In the genomic region with DNA sequence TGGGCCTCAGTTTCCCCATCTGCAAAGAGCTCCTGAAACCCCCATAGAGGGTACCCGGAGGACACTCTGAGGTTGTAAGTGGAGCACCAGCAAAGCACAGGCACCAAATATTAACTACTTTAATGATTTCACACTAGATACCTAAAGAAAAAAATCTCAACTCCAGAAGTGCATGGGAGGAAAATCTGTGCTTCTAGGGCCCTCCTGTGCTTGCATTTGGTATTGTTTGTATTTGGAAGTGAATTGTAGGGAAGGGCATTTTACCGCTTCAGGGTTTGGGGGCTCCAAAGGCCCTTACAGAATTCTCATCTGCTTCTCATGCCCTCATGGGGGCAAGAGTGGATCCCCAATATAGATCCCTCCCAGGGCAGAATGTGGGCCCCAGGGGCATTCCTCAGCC, we compare ENCODE assay signal across 23 cellular contexts. TPM values are rescaled to one million over a fixed set of nuclear protein-coding genes. Genes with fewer than 3 reads are reported as not detected.
DNase-seq lines count a peak whose midpoint lies in the region; ATAC-seq, FAIRE-seq and TF ChIP-seq lines count a peak whose summit lies in the region.
"Had no signal": no experiment of that assay in that cellular context is flagged by ENCODE, and none has a peak within 500 bp of the region (broad histone marks: within the 10 kb centered on the region; RNA-seq: fewer than 3 reads in every experiment).

No MANE protein-coding gene starts in this region.

- H3K4me3 ChIP-seq in bronchial epithelial cell (ENCODE audit: low read depth, low read length), result no peak overlapping the region
- H3K4me3 ChIP-seq: Peyer's patch had no signal

- H3K27ac Mint-ChIP-seq in CD14-positive monocyte (no peak overlapping the region), neural crest cell (ENCODE audit: unreplicated experiment) (no peak overlapping the region), endothelial cell (ENCODE audit: unreplicated experiment) (no peak overlapping the region)
- H3K27ac Mint-ChIP-seq: activated naive CD4-positive, alpha-beta T cell treated with anti-CD3 and anti-CD28 coated beads, Interleukin-2, amount 50 U/mL, for 72 hours; activated T-cell treated with anti-CD3 and anti-CD28 coated beads, Interleukin-2, amount 50 U/mL, for 24 hours had no signal

- H3K9me3 Mint-ChIP-seq in CD14-positive monocyte (peaks cover 0 to 2% (median 0%) of the 10 kb centered on the region in 7 donors), neural crest cell (no peaks in the 10 kb centered on the region), endothelial cell (ENCODE audit: unreplicated experiment) (no peaks in the 10 kb centered on the region)
- H3K9me3 Mint-ChIP-seq: activated T-cell treated with anti-CD3 and anti-CD28 coated beads, Interleukin-2, amount 50 U/mL, for 24 hours had no signal

- H3K36me3 ChIP-seq in bronchial epithelial cell (ENCODE audit: control insufficient read depth, insufficient read depth, low read length), result no peaks in the 10 kb centered on the region
- H3K36me3 ChIP-seq: Peyer's patch had no signal

- ATAC-seq in GM21825 (IDR thresholded peaks at IDR 0.05; ENCODE audit: unreplicated experiment), result no peak
- ATAC-seq: activated naive CD4-positive, alpha-beta T cell treated with anti-CD3 and anti-CD28 coated beads, Interleukin-2, amount 50 U/mL, for 72 hours; stimulated activated naive CD8-positive, alpha-beta T cell treated with anti-CD3 and anti-CD28 coated beads, Interleukin-15, Interleukin-2, amounts not matched to agents 100 U/mL and 50 U/mL, for 24 hours had no signal

- H3K4me3 Mint-ChIP-seq in CD14-positive monocyte, result no peak overlapping the region
- H3K4me3 Mint-ChIP-seq in neural crest cell, result no peak overlapping the region
- H3K4me3 Mint-ChIP-seq in endothelial cell (ENCODE audit: unreplicated experiment), result no peak overlapping the region
- H3K4me3 Mint-ChIP-seq: activated T-cell treated with anti-CD3 and anti-CD28 coated beads, Interleukin-2, amount 50 U/mL, for 24 hours had no signal

- no peaks in the 10 kb centered on the region for H3K27me3 ChIP-seq in bronchial epithelial cell (ENCODE audit: control insufficient read depth, insufficient read depth, low read length)
- H3K27me3 ChIP-seq: Peyer's patch had no signal

- H3K4me1 Mint-ChIP-seq in CD14-positive monocyte (peaks cover 4% of the 10 kb centered on the region), neural crest cell (no peaks in the 10 kb centered on the region), endothelial cell (ENCODE audit: unreplicated experiment) (no peaks in the 10 kb centered on the region)

- FAIRE-seq in bronchial epithelial cell (lab: Jason Lieb, UNC), result no peak
- FAIRE-seq: GM12892 had no signal

- TF ChIP-seq CTCF in CD14-positive monocyte (IDR thresholded peaks at IDR 0.05) (peak; percentile 20), bronchial epithelial cell (IDR thresholded peaks at IDR 0.05; ENCODE audit: insufficient read depth, low read length, severe bottlenecking) (peak; percentile 20), neural crest cell (conservative IDR thresholded peaks at IDR 0.05) (peak; percentile 49), endothelial cell (IDR thresholded peaks at IDR 0.05; ENCODE audit: unreplicated experiment) (no peak)

- DNase-seq in CD14-positive monocyte (ENCODE audit: low spot score) (no peak), HT-29 (ENCODE audit: low spot score) (peak; percentile 5), bronchial epithelial cell (ENCODE audit: low read depth) (no peak), neural crest cell (ENCODE audit: low read depth, low spot score) (no peak), SIG-M5 treated with dmso at 0.1 percent for 504 hours (lab: John Stamatoyannopoulos, UW; ENCODE audit: unreplicated experiment) (no peak), NCI-H510A (lab: John Stamatoyannopoulos, UW) (no peak), endothelial cell (ENCODE audit: low spot score) (no peak)
- DNase-seq: activated CD4-positive, alpha-beta T cell treated with anti-CD3 and anti-CD28 coated beads, Interleukin-2, amount 50 U/mL, for 48 hours; activated T-cell treated with anti-CD3 and anti-CD28 coated beads, Interleukin-2, amount 50 U/mL, for 24 hours; effector CD4-positive, alpha-beta T cell; foreskin melanocyte; GOT3; NCI-H748 treated with DMSO at 0.1 percent for 48 hours; Peyer's patch; stimulated activated CD4-positive, alpha-beta T cell treated with anti-CD3 and anti-CD28 coated beads, Interleukin-15, amount 100 ng/mL, for 24 hours; stimulated activated naive CD8-positive, alpha-beta T cell treated with anti-CD3 and anti-CD28 coated beads, Interleukin-15, Interleukin-2, amounts not matched to agents 100 U/mL and 50 U/mL, for 24 hours had no signal

- no peaks in the 10 kb centered on the region for H3K36me3 Mint-ChIP-seq in CD14-positive monocyte
- H3K36me3 Mint-ChIP-seq in neural crest cell (ENCODE audit: low read depth), result no peaks in the 10 kb centered on the region
- H3K36me3 Mint-ChIP-seq in endothelial cell (ENCODE audit: low read depth, unreplicated experiment), result no peaks in the 10 kb centered on the region
- H3K36me3 Mint-ChIP-seq: activated naive CD4-positive, alpha-beta T cell treated with anti-CD3 and anti-CD28 coated beads, Interleukin-2, amount 50 U/mL, for 72 hours had no signal

- peaks cover 0 to 5% (median 1%) of the 10 kb centered on the region in 3 donors for H3K27me3 Mint-ChIP-seq in CD14-positive monocyte (ENCODE audit: low read depth in 3 of 3)
- H3K27me3 Mint-ChIP-seq in neural crest cell (ENCODE audit: low read depth), result peaks cover 43% of the 10 kb centered on the region
- peaks cover 2% of the 10 kb centered on the region for H3K27me3 Mint-ChIP-seq in endothelial cell (ENCODE audit: unreplicated experiment)

- intact Hi-C loops in CD14-positive monocyte (cut with micrococcal nuclease), result loop anchor here in 1 of 2 donors (10.0 kb wide), 1 partner anchor 434 kb away; no protein-coding TSS in a partner anchor

RNA-seq across cellular contexts. Expression of a gene that starts 22.4 kb away (rescaled TPM):
- not detected for polyA plus RNA-seq in CD14-positive monocyte
- total RNA-seq in HT-29 (2014; rRNA removed; shearing (Covaris generic)), result not detected in 2 replicates
- not detected in 2 replicates for total RNA-seq in bronchial epithelial cell
- 0.18 and 0.19 TPM in 2 replicates for total RNA-seq in neural crest cell
- total RNA-seq in endothelial cell (ENCODE audit: unreplicated experiment), result not detected
- total RNA-seq: activated naive CD4-positive, alpha-beta T cell treated with anti-CD3 and anti-CD28 coated beads, Interleukin-2, amount 50 U/mL, for 72 hours; cardiac septum; liver; myocyte; Peyer's patch; pulmonary artery endothelial cell had no signal
- polyA plus RNA-seq: liver had no signal
